Comparison of ENCODE assay signal across 14 cellular contexts in genomic region chr15:37107071-37107753, GRCh38. TPM values are rescaled to one million over a fixed set of nuclear protein-coding genes. Genes with fewer than 3 reads are reported as not detected.
A peak's percentile ranks its signal among the peaks of the same experiment; 100 is the strongest.
DNase-seq lines count a peak whose midpoint lies in the region; ATAC-seq, FAIRE-seq and TF ChIP-seq lines count a peak whose summit lies in the region.
"Had no signal": no experiment of that assay in that cellular context is flagged by ENCODE, and none has a peak within 500 bp of the region (broad histone marks: within the 10 kb centered on the region; RNA-seq: fewer than 3 reads in every experiment).

No MANE protein-coding gene starts in this region.

- DNase-seq in cardiac muscle cell (ENCODE audit: low read depth in 1 of 2, low spot score in 1 of 2) (peak in 1 of 2 donors; percentile 73), cardiac septum (ENCODE audit: low spot score) (no peak), nephron progenitor cell (peak; percentile 33), H54 (ENCODE audit: insufficient read length, low spot score) (no peak), HCEC 1CT (no peak)
- no peak for DNase-seq in stimulated activated naive CD4-positive, alpha-beta T cell treated with Interleukin-2 at 50 U/mL for 16 hours (lab: John Stamatoyannopoulos, UW)
- DNase-seq: DMS153; kidney glomerular epithelial cell; NCI-H2029; pancreas; stimulated activated CD4-positive, alpha-beta T cell treated with anti-CD3 and anti-CD28 coated beads, Interleukin-4, amount 100 ng/mL, for 1 hour had no signal

- TF ChIP-seq POLR2A in gastroesophageal sphincter (IDR thresholded peaks at IDR 0.05) (no peak), H54 (IDR thresholded peaks at IDR 0.05; ENCODE audit: low read depth, low read length) (no peak)

- no peaks in the 10 kb centered on the region for H3K9me3 Mint-ChIP-seq in nephron progenitor cell

- H3K36me3 Mint-ChIP-seq in nephron progenitor cell (ENCODE audit: low read depth) = peaks cover 5% of the 10 kb centered on the region

- H3K36me3 ChIP-seq in cardiac muscle cell = no peaks in the 10 kb centered on the region
- H3K36me3 ChIP-seq in gastroesophageal sphincter = no peaks in the 10 kb centered on the region
- H3K36me3 ChIP-seq: pancreas had no signal

- FAIRE-seq in H54 (lab: Jason Lieb, UNC) = no peak
- FAIRE-seq: pancreas had no signal

- H3K27ac ChIP-seq in cardiac muscle cell = peak overlapping the region; percentile 97
- H3K27ac ChIP-seq in gastroesophageal sphincter = peak overlapping the region; percentile 68 to 98 (median 94)
- H3K27ac ChIP-seq: pancreas had no signal

- peaks cover 74% of the 10 kb centered on the region for H3K4me1 Mint-ChIP-seq in nephron progenitor cell

- TF ChIP-seq EP300 in gastroesophageal sphincter (IDR thresholded peaks at IDR 0.05) = no peak

- TF ChIP-seq CTCF in cardiac muscle cell (IDR thresholded peaks at IDR 0.05; ENCODE audit: low read depth, low read length) = no peak
- no peak for TF ChIP-seq CTCF in gastroesophageal sphincter (IDR thresholded peaks at IDR 0.05)
- no peak for TF ChIP-seq CTCF in nephron progenitor cell (IDR thresholded peaks at IDR 0.05)

- intact Hi-C loops in cardiac septum (cut with DNase I) = no loop called here

- peak overlapping the region; percentile 98 for H3K4me3 ChIP-seq in cardiac muscle cell
- peak overlapping the region; percentile 29 to 45 for H3K4me3 ChIP-seq in gastroesophageal sphincter
- H3K4me3 ChIP-seq: pancreas had no signal

- 0 to 55% methylated on average over 4 to 10 of the region's 25 CpGs for WGBS in gastroesophageal sphincter (ENCODE audit: low coverage in 1 of 2), 2 donors

- peak overlapping the region; percentile 99 for H3K27ac Mint-ChIP-seq in nephron progenitor cell

- H3K4me3 Mint-ChIP-seq in nephron progenitor cell = peak overlapping the region; percentile 99

- ATAC-seq in gastroesophageal sphincter = peak; percentile 16
- no peak for ATAC-seq in GM21723 (IDR thresholded peaks at IDR 0.05; ENCODE audit: unreplicated experiment)
- ATAC-seq: pancreas had no signal

- peaks cover 12% of the 10 kb centered on the region for H3K27me3 Mint-ChIP-seq in nephron progenitor cell (ENCODE audit: low read depth, poor library complexity)

- peaks cover 23% of the 10 kb centered on the region for H3K4me1 ChIP-seq in cardiac muscle cell (ENCODE audit: low read depth)
- H3K4me1 ChIP-seq in gastroesophageal sphincter = peaks cover 0 to 35% (median 0%) of the 10 kb centered on the region in 3 donors
- H3K4me1 ChIP-seq: pancreas had no signal

- no peaks in the 10 kb centered on the region for H3K9me3 ChIP-seq in cardiac muscle cell (ENCODE audit: low read depth)
- H3K9me3 ChIP-seq in gastroesophageal sphincter = no peaks in the 10 kb centered on the region
- H3K9me3 ChIP-seq: pancreas had no signal

- H3K27me3 ChIP-seq in cardiac muscle cell (no peaks in the 10 kb centered on the region), gastroesophageal sphincter (no peaks in the 10 kb centered on the region)
- H3K27me3 ChIP-seq: pancreas had no signal

RNA-seq across cellular contexts. Expression of gene MEIS2, which starts 6.9 kb away (rescaled TPM):
- total RNA-seq in cardiac muscle cell (326 and 432 TPM in 2 replicates), cardiac septum (40.3 TPM), gastroesophageal sphincter (100 to 1,000 TPM in 1 of 4 donors, 10 to 100 TPM in 3; 43.1 to 108 (median 85.7) TPM)
- 224 and 249 TPM in 2 replicates for polyA plus RNA-seq in cardiac muscle cell
- total RNA-seq: activated CD8-positive, alpha-beta memory T cell treated with anti-CD3 and anti-CD28 coated beads for 36 hours had no signal
